29 cellular contexts compared by ENCODE assay signal in genomic region chr13:56189978-56190377, GRCh38.
"Had no signal": no experiment of that assay in that cellular context is flagged by ENCODE, and none has a peak within 500 bp of the region (broad histone marks: within the 10 kb centered on the region; RNA-seq: fewer than 3 reads in every experiment).

No MANE protein-coding gene starts in this region.

- H3K27ac Mint-ChIP-seq: naive thymus-derived CD8-positive, alpha-beta T cell; natural killer cell treated with Interleukin-12 subunit alpha and Interleukin-12 subunit beta and Interleukin-15 and Interleukin-18, amount 100 ng/mL, for 72 hours; nephron progenitor cell; progenitor cell of endocrine pancreas; stimulated activated memory B cell treated with anti-CD40 and anti-IgM and Interleukin-4, amounts not matched to agents 10 μg/mL and 1 μg/mL and 100 μg/mL, for 72 hours; stimulated activated naive CD8-positive, alpha-beta T cell treated with anti-CD3 and anti-CD28 coated beads, Interleukin-15, amount 100 ng/mL, for 72 hours; type B pancreatic cell had no signal

- DNase-seq: naive thymus-derived CD8-positive, alpha-beta T cell; nephron progenitor cell; occipital lobe; ovary; psoas muscle; right lobe of liver; small intestine; stimulated activated CD4-positive, alpha-beta T cell treated with anti-CD3 and anti-CD28 coated beads, Interleukin-12 subunit alpha, Interleukin-12 subunit beta, amount 100 ng/mL, for 4 hours; stimulated activated CD4-positive, alpha-beta T cell treated with anti-CD3 and anti-CD28 coated beads, Interleukin-1b, Interleukin-23, amount 100 ng/mL, for 48 hours; stimulated activated CD4-positive, alpha-beta T cell treated with anti-CD3 and anti-CD28 coated beads, Interleukin-4, amount 100 ng/mL, for 1 hour; stimulated activated CD4-positive, alpha-beta T cell treated with anti-CD3 and anti-CD28 coated beads, Interleukin-4, amount 100 ng/mL, for 4 hours; stimulated activated CD8-positive, alpha-beta memory T cell treated with anti-CD3 and anti-CD28 coated beads, Interleukin-4, amount 100 ng/mL, for 48 hours; stimulated activated naive CD4-positive, alpha-beta T cell; stimulated activated naive CD8-positive, alpha-beta T cell treated with anti-CD3 and anti-CD28 coated beads, Interleukin-15, amount 100 ng/mL, for 72 hours; stimulated activated naive CD8-positive, alpha-beta T cell treated with anti-CD3 and anti-CD28 coated beads, Interleukin-15, Interleukin-2, amounts not matched to agents 100 U/mL and 50 U/mL, for 24 hours; substantia nigra; testis; tibial artery; transverse colon; upper lobe of right lung; uterus had no signal

- H3K9me3 ChIP-seq: ovary, psoas muscle, right lobe of liver, sigmoid colon, testis, uterus had no signal

- H3K79me2 ChIP-seq: parathyroid adenoma had no signal

- H3K4me1 Mint-ChIP-seq: naive thymus-derived CD8-positive, alpha-beta T cell; nephron progenitor cell; neural crest cell; stimulated activated memory B cell treated with anti-CD40 and anti-IgM and Interleukin-4, amounts not matched to agents 10 μg/mL and 1 μg/mL and 100 μg/mL, for 72 hours; stimulated activated naive CD8-positive, alpha-beta T cell treated with anti-CD3 and anti-CD28 coated beads, Interleukin-15, amount 100 ng/mL, for 72 hours had no signal

- H3K4me3 Mint-ChIP-seq: naive thymus-derived CD8-positive, alpha-beta T cell; natural killer cell treated with Interleukin-12 subunit alpha and Interleukin-12 subunit beta and Interleukin-15 and Interleukin-18, amount 100 ng/mL, for 72 hours; nephron progenitor cell; neural crest cell; stimulated activated memory B cell treated with anti-CD40 and anti-IgM and Interleukin-4, amounts not matched to agents 10 μg/mL and 1 μg/mL and 100 μg/mL, for 72 hours; stimulated activated naive CD8-positive, alpha-beta T cell treated with anti-CD3 and anti-CD28 coated beads, Interleukin-15, amount 100 ng/mL, for 72 hours; type B pancreatic cell had no signal

- H3K27me3 Mint-ChIP-seq: naive thymus-derived CD8-positive, alpha-beta T cell; natural killer cell treated with Interleukin-12 subunit alpha and Interleukin-12 subunit beta and Interleukin-15 and Interleukin-18, amount 100 ng/mL, for 72 hours; progenitor cell of endocrine pancreas; stimulated activated memory B cell treated with anti-CD40 and anti-IgM and Interleukin-4, amounts not matched to agents 10 μg/mL and 1 μg/mL and 100 μg/mL, for 72 hours; stimulated activated naive CD8-positive, alpha-beta T cell treated with anti-CD3 and anti-CD28 coated beads, Interleukin-15, amount 100 ng/mL, for 72 hours; type B pancreatic cell had no signal

- H3K27ac ChIP-seq: ovary, parathyroid adenoma, psoas muscle, right lobe of liver, sigmoid colon, suprapubic skin, testis, tibial artery, transverse colon, upper lobe of right lung, uterus had no signal

- H3K4me3 ChIP-seq: ovary, psoas muscle, right lobe of liver, sigmoid colon, suprapubic skin, testis, tibial artery, transverse colon, upper lobe of right lung, uterus had no signal

- H3K27me3 ChIP-seq: right lobe of liver, sigmoid colon, suprapubic skin, testis, tibial artery, transverse colon, upper lobe of right lung, uterus had no signal

- H2AFZ ChIP-seq: parathyroid adenoma had no signal

- H3K9ac ChIP-seq: parathyroid adenoma had no signal

- H3K36me3 ChIP-seq: ovary, right lobe of liver, sigmoid colon, suprapubic skin, tibial artery, transverse colon, upper lobe of right lung, uterus had no signal

- H3K4me1 ChIP-seq: parathyroid adenoma, psoas muscle, right lobe of liver, sigmoid colon, suprapubic skin, testis, tibial artery, transverse colon, upper lobe of right lung, uterus had no signal

- H3K36me3 Mint-ChIP-seq: natural killer cell treated with Interleukin-12 subunit alpha and Interleukin-12 subunit beta and Interleukin-15 and Interleukin-18, amount 100 ng/mL, for 72 hours; stimulated activated memory B cell treated with anti-CD40 and anti-IgM and Interleukin-4, amounts not matched to agents 10 μg/mL and 1 μg/mL and 100 μg/mL, for 72 hours; type B pancreatic cell had no signal

- FAIRE-seq: small intestine had no signal

- H3K9me3 Mint-ChIP-seq: type B pancreatic cell had no signal
